ENCODE assay signal across 8 cellular contexts in the genomic region with DNA sequence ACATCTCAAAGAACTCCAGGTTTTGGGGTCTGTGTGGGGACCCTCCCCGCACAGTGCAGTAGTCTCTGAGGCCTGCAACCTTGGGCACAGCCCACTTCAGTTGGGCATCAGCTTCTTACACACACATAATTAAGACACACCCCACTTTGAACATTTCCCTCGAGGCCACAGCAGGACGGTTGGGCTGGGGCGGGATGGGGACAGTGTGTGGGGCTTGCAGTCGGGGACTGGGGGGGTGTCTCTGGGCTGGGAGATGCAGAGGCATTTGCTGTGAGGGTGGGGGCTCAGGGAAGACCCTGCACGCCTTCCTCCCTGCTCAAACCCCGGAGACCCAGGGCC. TPM values are rescaled to one million over a fixed set of nuclear protein-coding genes. Genes with fewer than 3 reads are reported as not detected.
A peak's percentile ranks its signal among the peaks of the same experiment; 100 is the strongest.
DNase-seq lines count a peak whose midpoint lies in the region; ATAC-seq and TF ChIP-seq lines count a peak whose summit lies in the region.

No MANE protein-coding gene starts in this region.

- 0 out of 2 replicates have a peak overlapping the region, but pooled peaks have one; percentile 43 for H3K9ac ChIP-seq in DND-41 (ENCODE audit: low read depth, low read length)

- DNase-seq in DND-41, result no peak
- DNase-seq in Panc1 (ENCODE audit: low read depth, low spot score), result no peak
- no peak for DNase-seq in epithelial cell of proximal tubule (ENCODE audit: low read depth)
- DNase-seq in prostate gland (ENCODE audit: low spot score), result no peak
- DNase-seq in NCI-H1694 (lab: John Stamatoyannopoulos, UW), result no peak
- no peak for DNase-seq in C1 segment of cervical spinal cord (lab: John Stamatoyannopoulos, UW)

- no peak for TF ChIP-seq POLR2A in prostate gland (IDR thresholded peaks at IDR 0.05)

- POLR2A ChIA-PET in Panc1 (lab: Charles Lee), result interaction anchor here (0.6 kb wide), 1 partner anchor 35 kb away, joined by 8 read pairs; the partner anchor contains the start of gene BRAT1

- in situ Hi-C loops in Panc1 (cut with HindIII; ENCODE audit: low pct_unique_long_range_greater_than_20kb, low sequenced_read_pairs), result no loop called here

- H3K9me3 ChIP-seq in DND-41 (ENCODE audit: insufficient read depth, low read length, severe bottlenecking), result no peaks in the 10 kb centered on the region
- H3K9me3 ChIP-seq in Panc1 (ENCODE audit: control insufficient read depth, insufficient read depth, low read depth, low read length), result no peaks in the 10 kb centered on the region
- H3K9me3 ChIP-seq in prostate gland, result no peaks in the 10 kb centered on the region

- intact Hi-C loops in Panc1 (cut with micrococcal nuclease; ENCODE audit: unreplicated experiment), result loop anchor here (5.0 kb wide), 1 partner anchor 43 kb away; the partner anchor contains the start of gene GRIFIN
- intact Hi-C loops in prostate gland (cut with DNase I), result no loop called here

- peaks cover 8% of the 10 kb centered on the region for H3K27me3 ChIP-seq in DND-41 (ENCODE audit: insufficient read depth, low read length, poor library complexity)
- no peaks in the 10 kb centered on the region for H3K27me3 ChIP-seq in Panc1 (ENCODE audit: control insufficient read depth, insufficient read depth, low read length)
- no peaks in the 10 kb centered on the region for H3K27me3 ChIP-seq in prostate gland (replicated peaks; ENCODE audit: insufficient read depth)

- H2AFZ ChIP-seq in DND-41 (ENCODE audit: low read depth, low read length), result no peak overlapping the region

- TF ChIP-seq CTCF in DND-41 (IDR thresholded peaks at IDR 0.05; ENCODE audit: borderline replicate concordance, extremely low read depth, low read length, poor library complexity, severe bottlenecking) (no peak), Panc1 (IDR thresholded peaks at IDR 0.05) (no peak), epithelial cell of proximal tubule (conservative IDR thresholded peaks at IDR 0.05; ENCODE audit: low read depth, low read length) (no peak), prostate gland (IDR thresholded peaks at IDR 0.05) (no peak)

- no peaks in the 10 kb centered on the region for H3K79me2 ChIP-seq in DND-41 (ENCODE audit: insufficient read depth, low read length)

- H3K27ac ChIP-seq in DND-41 (ENCODE audit: low read length) (no peak overlapping the region), Panc1 (ENCODE audit: low read length) (peak overlapping the region; percentile 83), prostate gland (peak overlapping the region; percentile 75 to 82)

- ATAC-seq in DND-41 (ENCODE audit: insufficient read depth, low read depth) (no peak), Panc1 (no peak), HG02798 (IDR thresholded peaks at IDR 0.05; ENCODE audit: poor library complexity, unreplicated experiment) (no peak), HG02642 (IDR thresholded peaks at IDR 0.05; ENCODE audit: poor library complexity, unreplicated experiment) (no peak)

- 20% methylated on average over 7 of the region's 7 CpGs for WGBS in prostate gland

- TSS peak; percentile 81 for BruUV-seq in Panc1 (replicated peaks; lab: Mats Ljungman, UMichigan)

- peak overlapping the region; percentile 77 for H3K4me2 ChIP-seq in DND-41 (ENCODE audit: insufficient read depth, low read length)

- CTCF ChIA-PET in Panc1 (lab: Charles Lee), result interaction anchor here (0.5 to 1.0 kb wide), 2 partner anchors 52 to 202 kb away, joined by 4 to 9 read pairs; no protein-coding TSS in a partner anchor

- peaks cover 39% of the 10 kb centered on the region for H3K4me1 ChIP-seq in DND-41 (ENCODE audit: insufficient read depth, low read length)
- H3K4me1 ChIP-seq in Panc1 (ENCODE audit: control insufficient read depth, insufficient read depth, low read length), result peaks cover 75% of the 10 kb centered on the region
- peaks cover 40% of the 10 kb centered on the region for H3K4me1 ChIP-seq in prostate gland (replicated peaks)

- no peak overlapping the region for H3K4me3 ChIP-seq in DND-41 (ENCODE audit: low read depth in 1 of 2, low read length in 2 of 2)
- H3K4me3 ChIP-seq in Panc1 (ENCODE audit: low read depth in 2 of 2, low read length in 2 of 2), result peak overlapping the region; percentile 64 to 89
- peak overlapping the region; percentile 62 for H3K4me3 ChIP-seq in epithelial cell of proximal tubule (ENCODE audit: low read depth, low read length)
- H3K4me3 ChIP-seq in prostate gland, result peak overlapping the region; percentile 53 to 68

- H4K20me1 ChIP-seq in DND-41 (ENCODE audit: insufficient read depth, low read length), result peaks cover 19% of the 10 kb centered on the region

- H3K36me3 ChIP-seq in DND-41 (ENCODE audit: insufficient read depth, low read length), result no peaks in the 10 kb centered on the region
- no peaks in the 10 kb centered on the region for H3K36me3 ChIP-seq in Panc1 (ENCODE audit: control insufficient read depth, insufficient read depth, low read length)
- no peaks in the 10 kb centered on the region for H3K36me3 ChIP-seq in prostate gland

RNA-seq across cellular contexts. Expression of gene LFNG, which starts 1.2 kb away (rescaled TPM):
- total RNA-seq in Panc1 (2021; ENCODE audit: unreplicated experiment), result 38.1 TPM
- polyA plus RNA-seq in Panc1 (2012; ENCODE audit: insufficient read length), result 61.6 TPM
- total RNA-seq in epithelial cell of proximal tubule, result 32.1 and 37.0 TPM in 2 replicates
- 10 to 100 TPM; 45.6 to 51.7 TPM for total RNA-seq in prostate gland

RNA-seq across cellular contexts. Expression of gene BRAT1, which starts 34.5 kb away (rescaled TPM):
- total RNA-seq in Panc1 (2021; ENCODE audit: unreplicated experiment) (76.9 TPM), epithelial cell of proximal tubule (53.0 and 68.9 TPM in 2 replicates), prostate gland (100 to 1,000 TPM in 1 of 2 donors, 10 to 100 TPM in 1; 83.9 to 113 TPM)
- polyA plus RNA-seq in Panc1 (2012; ENCODE audit: insufficient read length), result 84.4 TPM

RNA-seq across cellular contexts. Expression of gene IQCE, which starts 38.0 kb away (rescaled TPM):
- 44.8 TPM for total RNA-seq in Panc1 (2021; ENCODE audit: unreplicated experiment)
- polyA plus RNA-seq in Panc1 (2012; ENCODE audit: insufficient read length), result 49.3 TPM
- total RNA-seq in epithelial cell of proximal tubule, result 8.7 and 25.0 TPM in 2 replicates
- total RNA-seq in prostate gland, result 10 to 100 TPM; 20.2 to 41.9 TPM

RNA-seq across cellular contexts. Expression of gene GRIFIN, which starts 44.6 kb away (rescaled TPM):
- total RNA-seq in Panc1 (2021; ENCODE audit: unreplicated experiment) (not detected), epithelial cell of proximal tubule (not detected in 2 replicates), prostate gland (not detected)
- not detected for polyA plus RNA-seq in Panc1 (2012; ENCODE audit: insufficient read length)

Comparison
In these comparisons a context has a peak if more than half of its experiments do, and no peak if none do; other contexts are left out.
1. H3K4me3 ChIP-seq: peak in Panc1 (2 of 2), epithelial cell of proximal tubule (single experiment) and prostate gland (2 of 2); none in DND-41 (0 of 2).